ENCODE assay signal across 8 cellular contexts in the genomic region with DNA sequence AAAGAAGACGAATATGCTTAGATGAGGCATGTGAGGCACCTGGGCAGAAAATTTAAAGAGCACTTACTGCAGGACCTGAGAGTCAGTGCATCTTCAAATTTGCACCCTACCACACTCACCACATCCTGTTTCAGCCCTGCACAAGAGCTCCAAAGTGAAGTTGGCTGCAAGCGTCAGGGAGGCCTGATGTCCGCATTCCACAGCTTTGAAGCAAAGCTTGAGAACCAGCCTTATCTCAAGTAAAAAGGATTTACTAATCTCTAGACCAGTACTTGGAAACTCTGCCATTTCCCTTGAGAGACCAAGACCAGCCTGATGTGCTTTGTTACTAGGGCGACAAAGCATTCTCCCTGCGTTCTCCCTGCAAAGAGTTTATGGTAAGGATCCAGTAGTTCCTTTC. TPM values are rescaled to one million over a fixed set of nuclear protein-coding genes. Genes with fewer than 3 reads are reported as not detected.
DNase-seq lines count a peak whose midpoint lies in the region; ATAC-seq, FAIRE-seq and TF ChIP-seq lines count a peak whose summit lies in the region.

No MANE protein-coding gene starts in this region.

- H3K79me2 ChIP-seq in H1 (ENCODE audit: control insufficient read depth in 1 of 2, insufficient read depth in 2 of 2, low read length in 2 of 2) = peaks cover 0 to 16% of the 10 kb centered on the region in 2 experiments

- H3K4me1 ChIP-seq in H1 (replicated peaks in 1 of 4; ENCODE audit: control insufficient read depth in 3 of 4, insufficient read depth in 4 of 4, low read length in 3 of 4) (peaks cover 0 to 5% (median 0%) of the 10 kb centered on the region in 4 experiments; a peak in 2 of 7 replicates), upper lobe of right lung (peaks cover 19% of the 10 kb centered on the region)

- intact Hi-C loops in upper lobe of right lung (cut with DNase I) = loop anchor here (5.0 kb wide), 1 partner anchor 44 kb away; no protein-coding TSS in a partner anchor

- 0 out of 2 replicates have a peak overlapping the region, but pooled peaks have one; percentile 68 for H2AFZ ChIP-seq in H1 (ENCODE audit: low read length)

- H3K9ac ChIP-seq in H1 (replicated peaks in 1 of 4; ENCODE audit: extremely low read depth in 1 of 4, low read depth in 3 of 4, low read length in 3 of 4) = no peak overlapping the region

- peaks cover 2% of the 10 kb centered on the region; the same call in 1 of the 2 replicates for H3K23me2 ChIP-seq in H1 (ENCODE audit: low read depth, low read length)

- H3K14ac ChIP-seq in H1 (ENCODE audit: insufficient read length) = no peak overlapping the region

- H4K91ac ChIP-seq in H1 (replicated peaks; ENCODE audit: insufficient read length, low read length) = no peak overlapping the region

- no peak overlapping the region for H3K4me3 ChIP-seq in H1 (ENCODE audit: extremely low read depth in 1 of 4, insufficient read depth in 2 of 4, low read depth in 3 of 4, low read length in 4 of 4)
- no peak overlapping the region for H3K4me3 ChIP-seq in upper lobe of right lung

- TF ChIP-seq EP300 in H1 (IDR thresholded peaks at IDR 0.05; ENCODE audit: borderline replicate concordance in 1 of 2, low read depth in 2 of 2, low read length in 2 of 2) = no peak

- no peak for TF ChIP-seq POLR2A in H1 (IDR thresholded peaks at IDR 0.05; ENCODE audit: control extremely low read depth in 1 of 2, low read depth in 2 of 2, low read length in 2 of 2)

- H4K5ac ChIP-seq in H1 (ENCODE audit: insufficient read length, low read depth, low read length) = no peak overlapping the region

- H2BK12ac ChIP-seq in H1 (ENCODE audit: low read depth, low read length) = no peak overlapping the region

- H3K36me3 ChIP-seq in H1 (ENCODE audit: control insufficient read depth in 2 of 4, insufficient read depth in 4 of 4, low read length in 3 of 4) = no peaks in the 10 kb centered on the region
- no peaks in the 10 kb centered on the region for H3K36me3 ChIP-seq in upper lobe of right lung

- H4K20me1 ChIP-seq in H1 (replicated peaks in 1 of 2; ENCODE audit: control insufficient read depth in 1 of 2, insufficient read depth in 2 of 2, low read length in 2 of 2) = no peaks in the 10 kb centered on the region

- no peaks in the 10 kb centered on the region; the same call in 1 of the 2 replicates for H3K79me1 ChIP-seq in H1 (ENCODE audit: low read depth, low read length)

- H3K23ac ChIP-seq in H1 (ENCODE audit: insufficient read length) = no peak overlapping the region

- no peak overlapping the region for H2AK5ac ChIP-seq in H1 (ENCODE audit: low read depth, low read length)

- CTCF ChIA-PET in H1 (lab: Charles Lee; ENCODE audit: partially characterized antibody) = interaction anchor here (0.7 to 6.3 kb wide), 9 partner anchors 15 to 262 kb away, joined by 3 to 82 read pairs (median 6); partner anchors contain the start of gene ANKAR

- no peak overlapping the region for H3K18ac ChIP-seq in H1 (ENCODE audit: extremely low read depth, low read length)

- DNase-seq in GM13977 (ENCODE audit: low spot score) (peak; percentile 34), OCI-M1 (lab: John Stamatoyannopoulos, UW) (peak; percentile 75), H1 (ENCODE audit: low read depth in 1 of 2, low spot score in 2 of 2) (no peak), upper lobe of right lung (peak; percentile 61), NCI-H510A (lab: John Stamatoyannopoulos, UW) (no peak), hippocampal formation (lab: John Stamatoyannopoulos, UW) (no peak)

- H3K9me3 ChIP-seq in H1 (ENCODE audit: insufficient read depth in 2 of 2, low read depth in 1 of 2, low read length in 1 of 2) (peaks cover 0 to 7% of the 10 kb centered on the region in 2 experiments; a peak in 1 of 4 replicates), upper lobe of right lung (no peaks in the 10 kb centered on the region)

- no peaks in the 10 kb centered on the region for H3K27me3 ChIP-seq in H1 (replicated peaks in 1 of 4; ENCODE audit: control insufficient read depth in 3 of 4, extremely low read depth in 1 of 4, insufficient read depth in 3 of 4, low read length in 3 of 4)
- H3K27me3 ChIP-seq in upper lobe of right lung = no peaks in the 10 kb centered on the region

- H2BK20ac ChIP-seq in H1 (ENCODE audit: low read length) = no peak overlapping the region

- H2BK15ac ChIP-seq in H1 (ENCODE audit: low read length) = no peak overlapping the region

- no peak overlapping the region for H3K56ac ChIP-seq in H1 (replicated peaks; ENCODE audit: insufficient read length, low read depth, low read length)

- in situ Hi-C loops in GM13977 (cut with MboI; ENCODE audit: low pct_unique_long_range_greater_than_20kb, low sequenced_read_pairs, unreplicated experiment) = loop anchor here (25.0 kb wide), 1 partner anchor 404 kb away; the partner anchor contains the start of gene MSTN

- POLR2A ChIA-PET in H1 (lab: Charles Lee; ENCODE audit: partially characterized antibody) = interaction anchor here (0.6 kb wide), 1 partner anchor 240 kb away, joined by 3 read pairs; no protein-coding TSS in a partner anchor

- 84% methylated on average over 5 of the region's 5 CpGs; no CpG with 5 or more reads in 1 of the 2 experiments for WGBS in H1 (ENCODE audit: extremely low coverage in 1 of 2, insufficient coverage in 1 of 2, insufficient read length in 1 of 2, insufficient replicate concordance in 2 of 2, low coverage in 1 of 2, low lambda C conversion rate in 2 of 2, missing lambda C conversion rate in 1 of 2), 2 experiments

- no peak overlapping the region for H2BK120ac ChIP-seq in H1 (replicated peaks; ENCODE audit: low read depth, low read length)

- peak; percentile 36 for ATAC-seq in HG02623 (IDR thresholded peaks at IDR 0.05; ENCODE audit: unreplicated experiment)
- peak; percentile 66 for ATAC-seq in upper lobe of right lung
- ATAC-seq in HG02763 (IDR thresholded peaks at IDR 0.05; ENCODE audit: unreplicated experiment) = no peak

- TF ChIP-seq CTCF in GM13977 (IDR thresholded peaks at IDR 0.05; ENCODE audit: extremely low read depth, insufficient read depth, missing control alignments) (no peak), H1 (IDR thresholded peaks at IDR 0.05; ENCODE audit: control extremely low read depth in 1 of 3, insufficient read depth in 1 of 3, low read depth in 1 of 3, low read length in 3 of 3) (no peak), upper lobe of right lung (IDR thresholded peaks at IDR 0.05) (no peak)

- TF ChIP-seq RAD21 in H1 (IDR thresholded peaks at IDR 0.05 in 1 of 2, conservative IDR thresholded peaks at IDR 0.05 in 1 of 2; ENCODE audit: low read depth in 2 of 2, low read length in 2 of 2) = no peak

- H3K27ac ChIP-seq in H1 (ENCODE audit: low read depth, low read length) (no peak overlapping the region), upper lobe of right lung (peak overlapping the region; percentile 82)

- no peak overlapping the region for H2BK5ac ChIP-seq in H1 (ENCODE audit: low read depth, low read length)

- no peak overlapping the region for H3K4me2 ChIP-seq in H1 (ENCODE audit: insufficient read depth in 1 of 2, low read depth in 2 of 2, low read length in 2 of 2)

- no peak for FAIRE-seq in H1 (lab: Jason Lieb, UNC)

- no peak overlapping the region for H3K4ac ChIP-seq in H1 (replicated peaks; ENCODE audit: insufficient read length, low read depth, low read length)

- no peak overlapping the region for H4K8ac ChIP-seq in H1 (ENCODE audit: extremely low read depth, insufficient read depth, low read length)

TF ChIP-seq in H1, 55 proteins besides CTCF, POLR2A, EP300 and RAD21:
- TF ChIP-seq BCL11A (IDR thresholded peaks at IDR 0.05; ENCODE audit: low read depth in 2 of 2, low read length in 2 of 2) = no peak
- TF ChIP-seq CHD2 (IDR thresholded peaks at IDR 0.05; ENCODE audit: low read length) = no peak
- TF ChIP-seq RBBP5 (IDR thresholded peaks at IDR 0.05; ENCODE audit: borderline replicate concordance, low read depth, low read length) = no peak
- no peak for TF ChIP-seq ZNF274 (IDR thresholded peaks at IDR 0.05; ENCODE audit: borderline replicate concordance, extremely low read depth, low read length)
- TF ChIP-seq KDM4A (IDR thresholded peaks at IDR 0.05; ENCODE audit: low read depth, low read length, severe bottlenecking) = no peak
- TF ChIP-seq FOSL1 (IDR thresholded peaks at IDR 0.05; ENCODE audit: insufficient read depth, low read depth, low read length) = no peak
- no peak for TF ChIP-seq RFX5 (IDR thresholded peaks at IDR 0.05; ENCODE audit: borderline replicate concordance, low read depth, low read length)
- TF ChIP-seq CBX5 (IDR thresholded peaks at IDR 0.05; ENCODE audit: low read depth, low read length) = no peak
- TF ChIP-seq ASH2L (IDR thresholded peaks at IDR 0.05; ENCODE audit: low read length) = no peak
- TF ChIP-seq NANOG (IDR thresholded peaks at IDR 0.05; ENCODE audit: insufficient read depth, low read depth, low read length, poor library complexity, severe bottlenecking) = no peak
- TF ChIP-seq YY1 (IDR thresholded peaks at IDR 0.05; ENCODE audit: low read depth, low read length) = no peak
- TF ChIP-seq SIN3A (conservative IDR thresholded peaks at IDR 0.05 in 1 of 2, IDR thresholded peaks at IDR 0.05 in 1 of 2; ENCODE audit: low read depth in 1 of 2, low read length in 2 of 2) = no peak

RNA-seq across cellular contexts. Expression of gene ASNSD1, which starts 3.4 kb away (rescaled TPM):
- 37.7 and 44.8 TPM in 2 replicates for total RNA-seq in H1 (2021; fragmentation: NEBNext Ultra II Directional; extraction: Animal tissue kit (Norgen Biotek cat#: 25700))
- 7.1 and 14.1 TPM in 2 replicates for polyA plus RNA-seq in H1 (2011; rRNA removed)
- 25.6 TPM for polyA plus RNA-seq in H1 (2011; cell fraction: cytosol; rRNA removed)
- polyA plus RNA-seq in H1 (2011; cell fraction: nucleus; rRNA removed) = 5.2 TPM
- 22.2 to 46.5 TPM (median 24.8 TPM) in 4 replicates for polyA plus RNA-seq in H1 (2012, experiment 1 of 2)
- 4.0 TPM for polyA plus RNA-seq in H1 (2012, experiment 2 of 2)
- polyA plus RNA-seq in H1 (2013, experiment 1 of 2) = 60.0 TPM
- 64.5 TPM for polyA plus RNA-seq in H1 (2013, experiment 2 of 2)
- 17.7 and 24.4 TPM in 2 replicates for polyA minus RNA-seq in H1 (2011; rRNA and poly(A)+ RNA removed)
- polyA minus RNA-seq in H1 (2011; cell fraction: cytosol; rRNA and poly(A)+ RNA removed) = 82.5 TPM
- 14.6 TPM for polyA minus RNA-seq in H1 (2011; cell fraction: nucleus; rRNA and poly(A)+ RNA removed)
- 32.3 TPM for total RNA-seq in upper lobe of right lung

RNA-seq across cellular contexts. Expression of gene ANKAR, which starts 16.6 kb away (rescaled TPM):
- total RNA-seq in H1 (2021; fragmentation: NEBNext Ultra II Directional; extraction: Animal tissue kit (Norgen Biotek cat#: 25700)) = 1.5 and 1.7 TPM in 2 replicates
- polyA plus RNA-seq in H1 (2011; rRNA removed) = 0.47 and 0.56 TPM in 2 replicates
- 0.97 TPM for polyA plus RNA-seq in H1 (2011; cell fraction: cytosol; rRNA removed)
- 1.2 TPM for polyA plus RNA-seq in H1 (2011; cell fraction: nucleus; rRNA removed)
- 0.31 to 1.0 TPM (median 0.70 TPM) in 4 replicates for polyA plus RNA-seq in H1 (2012, experiment 1 of 2)
- polyA plus RNA-seq in H1 (2012, experiment 2 of 2) = not detected
- polyA plus RNA-seq in H1 (2013, experiment 1 of 2) = 1.1 TPM
- 1.2 TPM for polyA plus RNA-seq in H1 (2013, experiment 2 of 2)
- polyA minus RNA-seq in H1 (2011; rRNA and poly(A)+ RNA removed) = 1.3 TPM in 2 replicates
- 1.1 TPM for polyA minus RNA-seq in H1 (2011; cell fraction: cytosol; rRNA and poly(A)+ RNA removed)
- 4.2 TPM for polyA minus RNA-seq in H1 (2011; cell fraction: nucleus; rRNA and poly(A)+ RNA removed)
- 10.7 TPM for total RNA-seq in upper lobe of right lung

Comparison
In these comparisons a context has a peak if more than half of its experiments do, and no peak if none do; other contexts are left out.
1. DNase-seq: peak in GM13977 (single experiment), OCI-M1 (single experiment) and upper lobe of right lung (single experiment); none in H1 (0 of 2), NCI-H510A (single experiment) and hippocampal formation (0 of 2).